In the genomic region with DNA sequence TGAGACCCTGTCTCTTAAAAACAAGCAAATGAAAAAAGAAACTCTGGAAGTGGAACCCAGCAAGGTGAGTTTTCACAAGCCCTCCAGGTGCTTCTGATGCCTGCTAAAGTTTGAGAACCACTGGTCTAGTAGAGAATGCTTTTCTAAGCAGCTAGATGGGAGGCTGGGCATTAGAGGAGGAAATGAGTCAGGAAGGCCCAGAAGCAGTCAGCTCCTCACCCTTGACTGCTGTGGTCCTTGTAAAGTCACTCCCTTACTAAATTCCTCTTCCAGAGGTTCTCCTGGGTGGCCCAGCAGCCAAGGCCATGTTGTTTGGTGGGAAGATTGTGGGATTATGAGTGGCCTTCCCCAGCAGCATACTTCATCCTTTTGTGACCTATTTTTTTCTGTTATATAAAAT, we compare ENCODE assay signal across 15 cellular contexts. TPM values are rescaled to one million over a fixed set of nuclear protein-coding genes. Genes with fewer than 3 reads are reported as not detected.
A peak's percentile ranks its signal among the peaks of the same experiment; 100 is the strongest.
DNase-seq lines count a peak whose midpoint lies in the region; ATAC-seq and TF ChIP-seq lines count a peak whose summit lies in the region.
"Had no signal": no experiment of that assay in that cellular context is flagged by ENCODE, and none has a peak within 500 bp of the region (broad histone marks: within the 10 kb centered on the region; RNA-seq: fewer than 3 reads in every experiment).

No MANE protein-coding gene starts in this region.

- CTCF ChIA-PET in RWPE1 (lab: Yijun Ruan, JAX), result interaction anchor here (0.6 to 1.1 kb wide), 2 partner anchors 13 to 60 kb away, joined by 3 to 4 read pairs; no protein-coding TSS in a partner anchor

- H3K4me3 ChIP-seq in fibroblast of the aortic adventitia (ENCODE audit: low read depth, low read length), result no peak overlapping the region
- H3K4me3 ChIP-seq: body of pancreas, esophagus muscularis mucosa had no signal

- DNase-seq in A172 (ENCODE audit: low spot score) (peak; percentile 70), GM04504 (ENCODE audit: low read depth) (peak; percentile 41), RWPE1 (ENCODE audit: low spot score) (peak; percentile 10), fibroblast of the aortic adventitia (ENCODE audit: low read depth) (peak; percentile 64), NCI-H2081 (lab: John Stamatoyannopoulos, UW) (no peak), Right ventricle myocardium superior (no peak)
- DNase-seq: activated CD4-positive, alpha-beta T cell treated with anti-CD3 and anti-CD28 coated beads, Interleukin-2, amount 50 U/mL, for 48 hours; body of pancreas; left cardiac atrium; NCI-H1092 treated with DMSO at 0.1 percent for 48 hours; NCI-H774 had no signal

- POLR2A ChIA-PET in RWPE1 (lab: Yijun Ruan, JAX; ENCODE audit: low non-redundant PET), result no interaction called here

- TF ChIP-seq CTCF in RWPE1 (conservative IDR thresholded peaks at IDR 0.05; ENCODE audit: low read depth) (no peak), fibroblast of the aortic adventitia (IDR thresholded peaks at IDR 0.05; ENCODE audit: insufficient read depth, low read length) (no peak)

- intact Hi-C loops in Right ventricle myocardium superior (cut with DNase I), result no loop called here

- no peak overlapping the region for H3K27ac ChIP-seq in RWPE1
- H3K27ac ChIP-seq: body of pancreas, C4-2B, esophagus muscularis mucosa had no signal

- no peak for ATAC-seq in GM19023 (IDR thresholded peaks at IDR 0.05; ENCODE audit: unreplicated experiment)
- no peak for ATAC-seq in GM21390 (IDR thresholded peaks at IDR 0.05; ENCODE audit: unreplicated experiment)
- ATAC-seq in Right ventricle myocardium superior (ENCODE audit: poor library complexity), result no peak
- ATAC-seq: body of pancreas had no signal

RNA-seq across cellular contexts. Expression of gene FYN, which starts 52.0 kb away (rescaled TPM):
- 26.0 and 26.6 TPM in 2 replicates for total RNA-seq in A172 (2014; rRNA removed; shearing (Covaris generic))
- total RNA-seq in fibroblast of the aortic adventitia (ENCODE audit: low replicate concordance) (91.9 and 137 TPM in 2 replicates), Right ventricle myocardium superior (40.6 TPM)

Comparison
In these comparisons a context has a peak if more than half of its experiments do, and no peak if none do; other contexts are left out.
1. DNase-seq: peak in A172 (single experiment), GM04504 (single experiment), RWPE1 (single experiment) and fibroblast of the aortic adventitia (single experiment); none in NCI-H2081 (0 of 2) and Right ventricle myocardium superior (single experiment).